In genomic region chr9:137297060-137297664, GRCh38 we compare ENCODE assay signal across 12 cellular contexts. TPM values are rescaled to one million over a fixed set of nuclear protein-coding genes. Genes with fewer than 3 reads are reported as not detected.
DNase-seq lines count a peak whose midpoint lies in the region; ATAC-seq, FAIRE-seq and TF ChIP-seq lines count a peak whose summit lies in the region.
"Had no signal": no experiment of that assay in that cellular context is flagged by ENCODE, and none has a peak within 500 bp of the region (broad histone marks: within the 10 kb centered on the region; RNA-seq: fewer than 3 reads in every experiment).

No MANE protein-coding gene starts in this region.

- H3K4me1 ChIP-seq in GM23338 (ENCODE audit: insufficient read depth), result peaks cover 31% of the 10 kb centered on the region
- peaks cover 28% of the 10 kb centered on the region for H3K4me1 ChIP-seq in iPS-18a (ENCODE audit: control insufficient read depth, low read depth, low read length)

- H3K4me3 ChIP-seq in GM23338 (peak overlapping the region; percentile 55; the same call in 1 of the 2 replicates), WERI-Rb-1 (ENCODE audit: low read depth, low read length) (no peak overlapping the region), iPS-18a (ENCODE audit: low read length) (peak overlapping the region; percentile 52)

- DNase-seq in GM23338 (ENCODE audit: low spot score) (no peak), WERI-Rb-1 (peak; percentile 21), retina (peak; percentile 10), RKO (ENCODE audit: low spot score) (no peak), NAMALWA (ENCODE audit: low spot score) (no peak), midbrain (lab: John Stamatoyannopoulos, UW) (no peak), D721Med (ENCODE audit: insufficient read length, low spot score) (no peak)
- DNase-seq: activated gamma-delta T cell treated with Interleukin-2 at 50 U/mL for 16 hours, DND-41, islet precursor cell had no signal

- peak overlapping the region; percentile 52; the same call in 2 of the 3 replicates for H3K4me3 Mint-ChIP-seq in GM23338

- H4K20me1 ChIP-seq in GM23338 (replicated peaks; ENCODE audit: insufficient read depth), result peaks cover 11% of the 10 kb centered on the region

- H3K27ac ChIP-seq in GM23338 (ENCODE audit: low read depth) (no peak overlapping the region), WERI-Rb-1 (no peak overlapping the region), iPS-18a (ENCODE audit: low read length) (no peak overlapping the region)

- H3K9me3 ChIP-seq in WERI-Rb-1 (ENCODE audit: severe bottlenecking) (no peaks in the 10 kb centered on the region), iPS-18a (ENCODE audit: control insufficient read depth, low read depth, low read length) (no peaks in the 10 kb centered on the region)

- H3F3A ChIP-seq in GM23338 (replicated peaks; ENCODE audit: low read depth), result peaks cover 25% of the 10 kb centered on the region

- H3K4me1 Mint-ChIP-seq in GM23338, result peaks cover 38% of the 10 kb centered on the region

- peaks cover 4% of the 10 kb centered on the region; the same call in 2 of the 3 replicates for H3K36me3 Mint-ChIP-seq in GM23338 (ENCODE audit: low read depth)

- peak overlapping the region; percentile 96 for H3K4me2 ChIP-seq in GM23338

- H3K9me3 Mint-ChIP-seq in GM23338, result peaks cover 9% of the 10 kb centered on the region

- H3K79me2 ChIP-seq in GM23338 (replicated peaks; ENCODE audit: insufficient read depth), result peaks cover 3% of the 10 kb centered on the region; the same call in 1 of the 2 replicates

- no peak overlapping the region for H2AFZ ChIP-seq in GM23338

- H3K27me3 ChIP-seq in GM23338 (ENCODE audit: insufficient read depth) (peaks cover 29% of the 10 kb centered on the region), WERI-Rb-1 (ENCODE audit: insufficient read depth, low read depth, severe bottlenecking) (peaks cover 2% of the 10 kb centered on the region), iPS-18a (ENCODE audit: control insufficient read depth, insufficient read depth, low read length) (peaks cover 53% of the 10 kb centered on the region)

- no peaks in the 10 kb centered on the region for H3K36me3 ChIP-seq in GM23338 (ENCODE audit: insufficient read depth)
- H3K36me3 ChIP-seq in WERI-Rb-1, result peaks cover 10% of the 10 kb centered on the region
- H3K36me3 ChIP-seq in iPS-18a (ENCODE audit: control insufficient read depth, low read depth, low read length), result no peaks in the 10 kb centered on the region

- H3K27me3 Mint-ChIP-seq in GM23338 (ENCODE audit: insufficient read depth, low read depth, poor library complexity), result peaks cover 32% of the 10 kb centered on the region

- TF ChIP-seq CTCF in GM23338 (conservative IDR thresholded peaks at IDR 0.05; ENCODE audit: low read depth in 2 of 2) (no peak), WERI-Rb-1 (IDR thresholded peaks at IDR 0.05; ENCODE audit: low read depth, low read length) (no peak), D721Med (IDR thresholded peaks at IDR 0.05; ENCODE audit: insufficient read depth, missing control alignments) (no peak)

- FAIRE-seq in D721Med (lab: Jason Lieb, UNC), result no peak
- FAIRE-seq: endometrium had no signal

- no peak overlapping the region for H3K27ac Mint-ChIP-seq in GM23338

- no peaks in the 10 kb centered on the region for H3K9me2 ChIP-seq in GM23338 (ENCODE audit: insufficient read depth)

- H3K9ac ChIP-seq in iPS-18a (ENCODE audit: low read length), result no peak overlapping the region

- no peak for ATAC-seq in GM23338

TF ChIP-seq in GM23338, 12 proteins besides CTCF, POLR2A, EP300 and RAD21:
- TF ChIP-seq EZH2 (IDR thresholded peaks at IDR 0.05; ENCODE audit: low read depth, unreplicated experiment), result no peak
- no peak for TF ChIP-seq CREB1 (CRISPR knock-in tag; IDR thresholded peaks at IDR 0.05; ENCODE audit: low read depth)
- TF ChIP-seq ETS1 (IDR thresholded peaks at IDR 0.05), result no peak
- no peak for TF ChIP-seq STAT1 (IDR thresholded peaks at IDR 0.05; ENCODE audit: unreplicated experiment)
- TF ChIP-seq ZNF331 (CRISPR knock-in tag; IDR thresholded peaks at IDR 0.05; ENCODE audit: low read depth), result no peak
- TF ChIP-seq JUNB (IDR thresholded peaks at IDR 0.05; ENCODE audit: unreplicated experiment), result no peak

RNA-seq across cellular contexts. Expression of gene NRARP, which starts 4.9 kb away (rescaled TPM):
- 39.0 and 55.1 TPM in 2 replicates for total RNA-seq in GM23338 (2014; rRNA removed; shearing (Covaris generic))
- 4.0 and 4.8 TPM in 2 replicates for polyA plus RNA-seq in GM23338 (2016; fragmentation: Nextera tagmentation; extraction: Ambion mirVana)

RNA-seq across cellular contexts. Expression of gene TOR4A, which starts 19.6 kb away (rescaled TPM):
- total RNA-seq in GM23338 (2014; rRNA removed; shearing (Covaris generic)), result 14.4 and 19.0 TPM in 2 replicates
- polyA plus RNA-seq in GM23338 (2016; fragmentation: Nextera tagmentation; extraction: Ambion mirVana), result 2.0 and 2.1 TPM in 2 replicates

RNA-seq across cellular contexts. Expression of gene NELFB, which starts 42.0 kb away (rescaled TPM):
- 79.5 and 97.3 TPM in 2 replicates for total RNA-seq in GM23338 (2014; rRNA removed; shearing (Covaris generic))
- polyA plus RNA-seq in GM23338 (2016; fragmentation: Nextera tagmentation; extraction: Ambion mirVana), result 30.0 and 31.2 TPM in 2 replicates

RNA-seq across cellular contexts. Expression of gene STPG3, which starts 46.1 kb away (rescaled TPM):
- not detected in 2 replicates for total RNA-seq in GM23338 (2014; rRNA removed; shearing (Covaris generic))
- not detected in 2 replicates for polyA plus RNA-seq in GM23338 (2016; fragmentation: Nextera tagmentation; extraction: Ambion mirVana)

RNA-seq across cellular contexts. Expression of gene TUBB4B, which starts 56.1 kb away (rescaled TPM):
- 334 and 374 TPM in 2 replicates for total RNA-seq in GM23338 (2014; rRNA removed; shearing (Covaris generic))
- polyA plus RNA-seq in GM23338 (2016; fragmentation: Nextera tagmentation; extraction: Ambion mirVana), result 389 and 408 TPM in 2 replicates

Comparison
In these comparisons a context has a peak if more than half of its experiments do, and no peak if none do; other contexts are left out.
1. DNase-seq: peak in WERI-Rb-1 (single experiment) and retina (single experiment); none in GM23338 (single experiment), RKO (single experiment), NAMALWA (single experiment), midbrain (single experiment) and D721Med (single experiment).